11 cellular contexts compared by ENCODE assay signal in genomic region chr17:42748906-42749798, GRCh38. TPM values are rescaled to one million over a fixed set of nuclear protein-coding genes. Genes with fewer than 3 reads are reported as not detected.
DNase-seq lines count a peak whose midpoint lies in the region; ATAC-seq and TF ChIP-seq lines count a peak whose summit lies in the region.
"Had no signal": no experiment of that assay in that cellular context is flagged by ENCODE, and none has a peak within 500 bp of the region (broad histone marks: within the 10 kb centered on the region; RNA-seq: fewer than 3 reads in every experiment).

No MANE protein-coding gene starts in this region.

- H3K4me3 ChIP-seq in thyroid gland (replicated peaks in 1 of 3), result no peak overlapping the region

- H3K9me3 Mint-ChIP-seq in nephron, result no peaks in the 10 kb centered on the region

- WGBS in thyroid gland, 2 donors, result 64 to 70% methylated on average over 11 of the region's 11 CpGs

- H3K27ac ChIP-seq in VCaP, result peak overlapping the region; percentile 36
- peak overlapping the region; percentile 39 to 51 (median 44) for H3K27ac ChIP-seq in thyroid gland
- H3K27ac ChIP-seq: RWPE1 had no signal

- no peaks in the 10 kb centered on the region for H3K27me3 ChIP-seq in thyroid gland

- H3K4me1 Mint-ChIP-seq in nephron, result peaks cover 28% of the 10 kb centered on the region

- peak overlapping the region; percentile 37 to 86 (median 60) for H3K27ac Mint-ChIP-seq in nephron

- H3K4me3 Mint-ChIP-seq in nephron, result peak overlapping the region in 2 of 3 experiments; percentile 6 to 31

- intact Hi-C loops in thyroid gland (cut with DNase I), result no loop called here

- H3K27me3 Mint-ChIP-seq in nephron (ENCODE audit: low read depth), result peaks cover 5% of the 10 kb centered on the region

- no peaks in the 10 kb centered on the region for H3K36me3 Mint-ChIP-seq in nephron (ENCODE audit: low read depth)

- no peaks in the 10 kb centered on the region for H3K36me3 ChIP-seq in thyroid gland

- no peak for TF ChIP-seq POLR2A in thyroid gland (IDR thresholded peaks at IDR 0.05)

- H3K4me1 ChIP-seq in thyroid gland, result peaks cover 1 to 22% of the 10 kb centered on the region in 2 donors

- no peak for ATAC-seq in HG02885 (IDR thresholded peaks at IDR 0.05; ENCODE audit: poor library complexity, unreplicated experiment)
- ATAC-seq in esophagus mucosa, result no peak

- DNase-seq in fibroblast of gingiva (ENCODE audit: low read depth), result peak; percentile 84
- no peak for DNase-seq in thyroid gland
- DNase-seq in T-helper 2 cell, result no peak
- no peak for DNase-seq in NCI-H82 (lab: John Stamatoyannopoulos, UW)
- DNase-seq: NCI-H187 treated with DMSO at 0.1 percent for 48 hours had no signal

- TF ChIP-seq CTCF in VCaP (conservative IDR thresholded peaks at IDR 0.05) (no peak), nephron (IDR thresholded peaks at IDR 0.05; ENCODE audit: unreplicated experiment in 3 of 3) (no peak), thyroid gland (IDR thresholded peaks at IDR 0.05) (no peak)

- H3K9me3 ChIP-seq in thyroid gland, result no peaks in the 10 kb centered on the region

RNA-seq across cellular contexts. Expression of gene EZH1, which starts 4.3 kb away (rescaled TPM):
- 10 to 100 TPM; 39.3 to 69.2 (median 56.4) TPM for total RNA-seq in thyroid gland
- total RNA-seq in esophagus mucosa, result 14.4 TPM

RNA-seq across cellular contexts. Expression of gene RAMP2, which starts 11.9 kb away (rescaled TPM):
- 10 to 100 TPM; 18.6 to 55.3 (median 25.7) TPM for total RNA-seq in thyroid gland
- total RNA-seq in esophagus mucosa, result 4.5 TPM

RNA-seq across cellular contexts. Expression of gene VPS25, which starts 24.1 kb away (rescaled TPM):
- 10 to 100 TPM; 38.5 to 71.2 (median 56.3) TPM for total RNA-seq in thyroid gland
- 70.9 TPM for total RNA-seq in esophagus mucosa

RNA-seq across cellular contexts. Expression of gene WNK4, which starts 31.3 kb away (rescaled TPM):
- total RNA-seq in thyroid gland (under 1 TPM in 2 of 4 donors, not detected in 2; 0.13 to 0.45 TPM), esophagus mucosa (0.40 TPM)
- total RNA-seq: LHCN-M2 had no signal

RNA-seq across cellular contexts. Expression of gene COA3, which starts 49.4 kb away (rescaled TPM):
- total RNA-seq in thyroid gland (10 to 100 TPM; 46.4 to 94.4 (median 80.3) TPM), esophagus mucosa (104 TPM)
